Comparison of ENCODE assay signal across 1 cellular context in genomic region chr18:5237723-5238370, GRCh38.
TF ChIP-seq lines count a peak whose summit lies in the region.

No MANE protein-coding gene starts in this region.

TF ChIP-seq in WTC11, 78 proteins besides CTCF, POLR2A, EP300 and RAD21 (continued from another document):
- no peak for TF ChIP-seq ATF6 (CRISPR knock-in tag; IDR thresholded peaks at IDR 0.05)
- TF ChIP-seq NFATC4 (CRISPR knock-in tag; IDR thresholded peaks at IDR 0.05), result no peak
- no peak for TF ChIP-seq CBFB (CRISPR knock-in tag; IDR thresholded peaks at IDR 0.05; ENCODE audit: low read depth)
- TF ChIP-seq NFE2L1 (CRISPR knock-in tag; IDR thresholded peaks at IDR 0.05), result peak; percentile 31; the same call in 1 of the 2 replicates
- TF ChIP-seq ZNF281 (CRISPR knock-in tag; IDR thresholded peaks at IDR 0.05), result no peak
- TF ChIP-seq ZNF121 (CRISPR knock-in tag; IDR thresholded peaks at IDR 0.05), result no peak
- no peak for TF ChIP-seq GRHL2 (CRISPR knock-in tag; IDR thresholded peaks at IDR 0.05; ENCODE audit: insufficient replicate concordance, severe bottlenecking)
- TF ChIP-seq AR (CRISPR knock-in tag; IDR thresholded peaks at IDR 0.05), result no peak
- peak; percentile 86 for TF ChIP-seq FOXK1 (CRISPR knock-in tag; IDR thresholded peaks at IDR 0.05)
- no peak for TF ChIP-seq ZNF263 (CRISPR knock-in tag; IDR thresholded peaks at IDR 0.05; ENCODE audit: low read depth)
- TF ChIP-seq ZNF512 (CRISPR knock-in tag; IDR thresholded peaks at IDR 0.05; ENCODE audit: borderline replicate concordance), result no peak
- TF ChIP-seq ZNF219 (CRISPR knock-in tag; IDR thresholded peaks at IDR 0.05; ENCODE audit: borderline replicate concordance), result no peak
- TF ChIP-seq NR3C1 (CRISPR knock-in tag; conservative IDR thresholded peaks at IDR 0.05; ENCODE audit: low read depth), result no peak
- TF ChIP-seq ERG (CRISPR knock-in tag; IDR thresholded peaks at IDR 0.05), result no peak
- TF ChIP-seq HMGXB4 (CRISPR knock-in tag; IDR thresholded peaks at IDR 0.05), result peak; percentile 87; the same call in 1 of the 2 replicates
- TF ChIP-seq MXD4 (CRISPR knock-in tag; IDR thresholded peaks at IDR 0.05; ENCODE audit: borderline replicate concordance), result no peak
- TF ChIP-seq STAT6 (CRISPR knock-in tag; conservative IDR thresholded peaks at IDR 0.05; ENCODE audit: low read depth), result no peak
- TF ChIP-seq SMAD4 (CRISPR knock-in tag; IDR thresholded peaks at IDR 0.05), result no peak
- no peak for TF ChIP-seq ESRRA (CRISPR knock-in tag; IDR thresholded peaks at IDR 0.05; ENCODE audit: borderline replicate concordance)
- TF ChIP-seq SOX15 (CRISPR knock-in tag; IDR thresholded peaks at IDR 0.05), result no peak
- TF ChIP-seq ZNF396 (CRISPR knock-in tag; IDR thresholded peaks at IDR 0.05; ENCODE audit: borderline replicate concordance), result no peak
- peak; percentile 71; the same call in 1 of the 2 replicates for TF ChIP-seq MAX (CRISPR knock-in tag; IDR thresholded peaks at IDR 0.05)
- TF ChIP-seq NR1H2 (CRISPR knock-in tag; IDR thresholded peaks at IDR 0.05), result no peak
- 0 out of 2 replicates have a peak, but pooled peaks have one; percentile 11 for TF ChIP-seq TEAD1 (CRISPR knock-in tag; IDR thresholded peaks at IDR 0.05)
- peak; percentile 86; the same call in 1 of the 2 replicates for TF ChIP-seq FOXP4 (CRISPR knock-in tag; IDR thresholded peaks at IDR 0.05)
TF ChIP-seq in WTC11: peak in this region for 27.
